Comparison of ENCODE assay signal across 8 cellular contexts in genomic region chr16:57187508-57187854, GRCh38. TPM values are rescaled to one million over a fixed set of nuclear protein-coding genes. Genes with fewer than 3 reads are reported as not detected.
DNase-seq lines count a peak whose midpoint lies in the region; ATAC-seq and TF ChIP-seq lines count a peak whose summit lies in the region.

No MANE protein-coding gene starts in this region.

- peak overlapping the region; percentile 84 to 93 for H3K9ac ChIP-seq in duodenal mucosa (ENCODE audit: low read depth in 1 of 2, low read length in 2 of 2)
- no peak overlapping the region for H3K9ac ChIP-seq in neuronal stem cell (ENCODE audit: low read depth, low read length, poor library complexity)

- H3K4ac ChIP-seq in neuronal stem cell (ENCODE audit: low read length) = no peak overlapping the region

- H3K9me3 ChIP-seq in duodenal mucosa (ENCODE audit: control insufficient read depth in 1 of 2, low read length in 2 of 2) = no peaks in the 10 kb centered on the region
- H3K9me3 ChIP-seq in neuronal stem cell (replicated peaks in 1 of 2; ENCODE audit: control insufficient read depth in 2 of 2, insufficient read depth in 1 of 2, low read depth in 1 of 2, low read length in 2 of 2) = no peaks in the 10 kb centered on the region

- no peak overlapping the region for H2BK15ac ChIP-seq in neuronal stem cell (ENCODE audit: low read length)

- no peak overlapping the region for H3K23ac ChIP-seq in neuronal stem cell (ENCODE audit: low read depth, low read length, poor library complexity)

- H2BK5ac ChIP-seq in neuronal stem cell (ENCODE audit: low read length) = no peak overlapping the region

- no peak overlapping the region for H2AK5ac ChIP-seq in neuronal stem cell (ENCODE audit: low read depth, low read length)

- no peak for ATAC-seq in GM21717 (IDR thresholded peaks at IDR 0.05; ENCODE audit: unreplicated experiment)

- H3K36me3 ChIP-seq in duodenal mucosa (ENCODE audit: control insufficient read depth in 1 of 2, insufficient read depth in 2 of 2, low read length in 2 of 2) (peaks cover 0 to 8% of the 10 kb centered on the region in 2 donors), neuronal stem cell (replicated peaks in 1 of 2; ENCODE audit: control insufficient read depth in 2 of 2, insufficient read depth in 2 of 2, low read length in 2 of 2) (peaks cover 0 to 17% of the 10 kb centered on the region in 2 donors)

- no peak overlapping the region for H3K18ac ChIP-seq in neuronal stem cell (ENCODE audit: low read length)

- H3K27me3 ChIP-seq in duodenal mucosa (ENCODE audit: control insufficient read depth in 1 of 2, insufficient read depth in 2 of 2, low read length in 2 of 2) = no peaks in the 10 kb centered on the region
- no peaks in the 10 kb centered on the region for H3K27me3 ChIP-seq in neuronal stem cell (ENCODE audit: control insufficient read depth in 3 of 3, insufficient read depth in 3 of 3, low read depth in 1 of 3, low read length in 3 of 3)

- peaks cover 22 to 35% of the 10 kb centered on the region in 2 donors for H3K4me1 ChIP-seq in duodenal mucosa (ENCODE audit: control insufficient read depth in 1 of 2, insufficient read depth in 2 of 2, low read length in 2 of 2)
- H3K4me1 ChIP-seq in neuronal stem cell (ENCODE audit: control insufficient read depth in 2 of 2, insufficient read depth in 1 of 2, low read depth in 1 of 2, low read length in 2 of 2) = peaks cover 2 to 16% of the 10 kb centered on the region in 2 donors

- no peak for TF ChIP-seq CTCF in GM10266 (IDR thresholded peaks at IDR 0.05; ENCODE audit: control insufficient read depth, insufficient read depth, low read depth, missing control alignments)

- no CpG with 5 or more reads among the region's 6 CpGs for WGBS in neuronal stem cell (ENCODE audit: extremely low coverage in 2 of 2, insufficient read length in 2 of 2, insufficient replicate concordance in 1 of 2), 2 donors

- H3K14ac ChIP-seq in neuronal stem cell (ENCODE audit: low read length) = no peak overlapping the region

- no peak overlapping the region for H2BK120ac ChIP-seq in neuronal stem cell (ENCODE audit: low read depth, low read length)

- H3K4me2 ChIP-seq in neuronal stem cell (ENCODE audit: insufficient read depth, low read length, poor library complexity, severe bottlenecking) = peak overlapping the region; percentile 71

- no peak overlapping the region for H2AFZ ChIP-seq in neuronal stem cell (ENCODE audit: low read length)

- DNase-seq in GM10266 (ENCODE audit: extremely low spot score) (peak; percentile 54), NCI-H82 treated with DMSO at 0.1 percent for 48 hours (lab: John Stamatoyannopoulos, UW; ENCODE audit: unreplicated experiment) (peak; percentile 16), neuronal stem cell (ENCODE audit: low spot score) (no peak), NCI-H1436 treated with DMSO at 0.1 percent for 48 hours (lab: John Stamatoyannopoulos, UW) (no peak), cerebellar cortex (ENCODE audit: low spot score) (no peak), cerebellum (ENCODE audit: low spot score) (no peak)

- H3K27ac ChIP-seq in duodenal mucosa (ENCODE audit: low read depth, low read length) = peak overlapping the region; percentile 91
- H3K27ac ChIP-seq in neuronal stem cell (replicated peaks; ENCODE audit: low read length) = no peak overlapping the region

- H3K79me1 ChIP-seq in neuronal stem cell (ENCODE audit: low read depth, low read length) = peaks cover 10% of the 10 kb centered on the region

- no peak overlapping the region for H2BK12ac ChIP-seq in neuronal stem cell (ENCODE audit: low read length)

- no peak overlapping the region for H4K91ac ChIP-seq in neuronal stem cell (ENCODE audit: low read depth, low read length, poor library complexity)

- H3K4me3 ChIP-seq in duodenal mucosa (ENCODE audit: low read depth in 1 of 2, low read length in 2 of 2) = peak overlapping the region; percentile 85
- peak overlapping the region; percentile 78 to 100 for H3K4me3 ChIP-seq in neuronal stem cell (ENCODE audit: low read length in 2 of 2)

- no peak overlapping the region for H4K8ac ChIP-seq in neuronal stem cell (ENCODE audit: low read depth, low read length)

RNA-seq across cellular contexts. Expression of gene RSPRY1, which starts 1.4 kb away (rescaled TPM):
- polyA plus RNA-seq in neuronal stem cell (2013, experiment 1 of 2) = 50.6 TPM
- polyA plus RNA-seq in neuronal stem cell (2013, experiment 2 of 2) = 55.6 TPM
- 61.0 TPM for total RNA-seq in cerebellum

RNA-seq across cellular contexts. Expression of gene PSME3IP1, which starts 1.6 kb away (rescaled TPM):
- 113 TPM for polyA plus RNA-seq in neuronal stem cell (2013, experiment 1 of 2)
- polyA plus RNA-seq in neuronal stem cell (2013, experiment 2 of 2) = 110 TPM
- 66.1 TPM for total RNA-seq in cerebellum

RNA-seq across cellular contexts. Expression of gene ARL2BP, which starts 57.6 kb away (rescaled TPM):
- polyA plus RNA-seq in neuronal stem cell (2013, experiment 1 of 2) = 43.3 TPM
- polyA plus RNA-seq in neuronal stem cell (2013, experiment 2 of 2) = 45.1 TPM
- 44.3 TPM for total RNA-seq in cerebellum

Comparison
In these comparisons a context has a peak if more than half of its experiments do, and no peak if none do; other contexts are left out.
1. DNase-seq: peak in GM10266 (single experiment) and NCI-H82 treated with DMSO at 0.1 percent for 48 hours (single experiment); none in neuronal stem cell (single experiment), NCI-H1436 treated with DMSO at 0.1 percent for 48 hours (single experiment), cerebellar cortex (single experiment) and cerebellum (single experiment).